In the genomic region with DNA sequence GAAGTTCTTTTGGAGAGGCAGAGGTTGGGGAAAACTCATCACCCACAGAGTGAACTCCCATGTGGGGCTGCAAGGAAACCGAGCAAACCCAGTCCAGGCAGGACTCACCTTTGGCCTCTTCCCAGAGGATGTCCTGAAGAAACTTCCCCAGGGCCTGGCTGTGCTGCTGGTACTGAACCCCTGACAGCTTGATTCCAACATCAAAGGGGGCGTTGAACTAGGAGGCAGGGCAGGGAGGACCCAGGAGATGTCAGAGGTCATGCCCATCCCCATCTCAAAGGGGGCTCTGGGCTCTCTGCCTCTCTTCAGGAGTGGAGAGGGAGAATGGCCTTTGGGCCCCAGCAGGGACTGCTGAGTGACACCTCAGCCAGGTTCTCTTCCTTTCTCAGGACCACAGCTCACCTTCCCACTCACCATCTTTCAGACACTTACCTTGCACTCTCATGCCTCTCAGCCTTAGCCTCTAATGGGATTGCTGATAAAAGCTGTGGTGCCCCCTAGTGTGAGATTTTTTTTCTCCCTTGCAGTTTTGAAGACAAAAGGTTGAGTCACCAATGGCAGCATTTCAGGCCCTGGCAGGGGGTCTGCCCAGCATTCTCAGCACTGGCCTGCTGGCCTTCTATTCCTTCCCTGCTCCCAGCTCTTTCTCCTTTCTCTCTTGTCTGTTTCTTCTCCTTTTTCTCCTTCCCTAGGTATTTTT, we compare ENCODE assay signal across 8 cellular contexts. TPM values are rescaled to one million over a fixed set of nuclear protein-coding genes. Genes with fewer than 3 reads are reported as not detected.
DNase-seq lines count a peak whose midpoint lies in the region; ATAC-seq and TF ChIP-seq lines count a peak whose summit lies in the region.

No MANE protein-coding gene starts in this region.

- no peaks in the 10 kb centered on the region for H3K27me3 ChIP-seq in NT2/D1 (ENCODE audit: insufficient read depth, insufficient read length)

- H3K4me3 ChIP-seq in GM12875 (ENCODE audit: low read depth, low read length) (no peak overlapping the region), NT2/D1 (ENCODE audit: insufficient read length, low read depth) (no peak overlapping the region)

- peaks cover 53% of the 10 kb centered on the region for H3K36me3 ChIP-seq in NT2/D1 (ENCODE audit: insufficient read depth, insufficient read length, low read length)

- peaks cover 6% of the 10 kb centered on the region for H3K27me3 Mint-ChIP-seq in endothelial cell (ENCODE audit: unreplicated experiment)

- DNase-seq in NT2/D1 (ENCODE audit: low read depth, low spot score) = peak; percentile 88
- no peak for DNase-seq in endothelial cell (ENCODE audit: low spot score)
- DNase-seq in pons (ENCODE audit: low spot score) = peak; percentile 53
- no peak for DNase-seq in NCI-H345 treated with DMSO at 0.1 percent for 48 hours (lab: John Stamatoyannopoulos, UW; ENCODE audit: unreplicated experiment)
- DNase-seq in SW 1271 (lab: John Stamatoyannopoulos, UW) = no peak

- no peak overlapping the region for H3K9ac ChIP-seq in NT2/D1 (ENCODE audit: insufficient read length, low read depth)

- H3K27ac Mint-ChIP-seq in endothelial cell (ENCODE audit: unreplicated experiment) = peak overlapping the region; percentile 19

- H3K4me3 Mint-ChIP-seq in endothelial cell (ENCODE audit: unreplicated experiment) = peak overlapping the region; percentile 8

- H3K9me3 Mint-ChIP-seq in endothelial cell (ENCODE audit: unreplicated experiment) = no peaks in the 10 kb centered on the region

- H3K4me1 ChIP-seq in NT2/D1 (ENCODE audit: insufficient read depth, insufficient read length) = peaks cover 52% of the 10 kb centered on the region

- peaks cover 13% of the 10 kb centered on the region for H3K36me3 Mint-ChIP-seq in endothelial cell (ENCODE audit: low read depth, unreplicated experiment)

- H3K4me1 Mint-ChIP-seq in endothelial cell (ENCODE audit: unreplicated experiment) = peaks cover 25% of the 10 kb centered on the region

- H3K9me3 ChIP-seq in NT2/D1 (ENCODE audit: insufficient read depth, low read length) = no peaks in the 10 kb centered on the region

- TF ChIP-seq CTCF in 22Rv1 (IDR thresholded peaks at IDR 0.05) (no peak), GM12875 (IDR thresholded peaks at IDR 0.05; ENCODE audit: borderline replicate concordance, insufficient read depth, low read depth, low read length) (peak; percentile 52; the same call in 1 of the 2 replicates), endothelial cell (IDR thresholded peaks at IDR 0.05; ENCODE audit: unreplicated experiment) (no peak)

- H3K27ac ChIP-seq in 22Rv1 = peak overlapping the region; percentile 33

- no peak for ATAC-seq in GM19351 (IDR thresholded peaks at IDR 0.05; ENCODE audit: unreplicated experiment)

RNA-seq across cellular contexts. Expression of a gene that starts 6.0 kb away (rescaled TPM):
- 0.62 TPM for total RNA-seq in endothelial cell (ENCODE audit: unreplicated experiment)

RNA-seq across cellular contexts. Expression of a gene that starts 34.2 kb away (rescaled TPM):
- 367 TPM for total RNA-seq in endothelial cell (ENCODE audit: unreplicated experiment)

RNA-seq across cellular contexts. Expression of a gene that starts 38.5 kb away (rescaled TPM):
- total RNA-seq in endothelial cell (ENCODE audit: unreplicated experiment) = 41.2 TPM

Comparison
In these comparisons a context has a peak if more than half of its experiments do, and no peak if none do; other contexts are left out.
1. DNase-seq: peak in NT2/D1 (single experiment) and pons (single experiment); none in endothelial cell (single experiment), NCI-H345 treated with DMSO at 0.1 percent for 48 hours (single experiment) and SW 1271 (0 of 2).